14 cellular contexts compared by ENCODE assay signal in the genomic region with DNA sequence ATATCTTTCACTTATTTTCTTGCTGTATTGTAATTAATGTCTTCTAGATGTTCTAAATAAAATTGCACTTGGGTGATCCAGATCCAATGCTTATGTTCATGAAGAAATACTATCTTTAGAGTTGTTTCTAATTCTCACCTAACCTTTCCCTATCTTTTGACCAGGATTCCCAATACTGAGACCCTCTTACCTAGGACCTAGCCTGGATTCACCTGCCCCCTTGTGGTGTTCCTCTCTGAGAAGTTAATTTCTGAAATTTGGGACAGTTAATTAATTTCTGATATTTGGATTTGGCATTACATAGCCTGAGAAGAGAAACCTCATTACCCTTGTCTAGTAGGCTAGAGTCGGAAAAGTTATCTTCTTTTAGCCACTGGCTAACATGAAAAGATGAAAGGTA. TPM values are rescaled to one million over a fixed set of nuclear protein-coding genes. Genes with fewer than 3 reads are reported as not detected.
DNase-seq lines count a peak whose midpoint lies in the region; ATAC-seq, FAIRE-seq and TF ChIP-seq lines count a peak whose summit lies in the region.
"Had no signal": no experiment of that assay in that cellular context is flagged by ENCODE, and none has a peak within 500 bp of the region (broad histone marks: within the 10 kb centered on the region; RNA-seq: fewer than 3 reads in every experiment).

No MANE protein-coding gene starts in this region.

- H4K5ac ChIP-seq in mesendoderm (ENCODE audit: low read length): no peak overlapping the region

- no peaks in the 10 kb centered on the region for H3K79me1 ChIP-seq in mesendoderm (ENCODE audit: low read length)

- TF ChIP-seq CTCF in Loucy (conservative IDR thresholded peaks at IDR 0.05; ENCODE audit: low read length): peak; percentile 21; the same call in 1 of the 2 replicates
- TF ChIP-seq CTCF in bronchial epithelial cell (IDR thresholded peaks at IDR 0.05; ENCODE audit: insufficient read depth, low read length, severe bottlenecking): peak; percentile 10
- TF ChIP-seq CTCF in dorsolateral prefrontal cortex (IDR thresholded peaks at IDR 0.05 in 54 of 56, conservative IDR thresholded peaks at IDR 0.05 in 2 of 56; ENCODE audit: low read depth in 1 of 56, partially characterized antibody in 56 of 56): peak in 1 of 56 donors; percentile 10
- no peak for TF ChIP-seq CTCF in GM13976 (IDR thresholded peaks at IDR 0.05; ENCODE audit: borderline replicate concordance, control extremely low read depth, extremely low read depth, insufficient read depth, missing control alignments)

- no peak overlapping the region for H2BK120ac ChIP-seq in mesendoderm (ENCODE audit: low read depth, low read length)

- H3K9ac ChIP-seq in Loucy (ENCODE audit: low read depth, low read length, poor library complexity, severe bottlenecking) (no peak overlapping the region), mesendoderm (ENCODE audit: low read length) (no peak overlapping the region)

- no peak overlapping the region for H3K4ac ChIP-seq in mesendoderm (ENCODE audit: low read depth, low read length)

- no peak overlapping the region for H3K27ac ChIP-seq in mesendoderm (ENCODE audit: low read depth, low read length)
- H3K27ac ChIP-seq in dorsolateral prefrontal cortex: no peak overlapping the region

- H2AFZ ChIP-seq in Loucy (ENCODE audit: low read length): no peak overlapping the region

- H3K4me3 ChIP-seq in Loucy (ENCODE audit: low read length, poor library complexity, severe bottlenecking) (no peak overlapping the region), bronchial epithelial cell (ENCODE audit: low read depth, low read length) (no peak overlapping the region), mesendoderm (ENCODE audit: low read length) (no peak overlapping the region), dorsolateral prefrontal cortex (no peak overlapping the region)

- H3K79me2 ChIP-seq in Loucy (ENCODE audit: insufficient read depth, low read length) (no peaks in the 10 kb centered on the region), mesendoderm (ENCODE audit: control insufficient read depth, insufficient read depth, low read length) (no peaks in the 10 kb centered on the region)

- no peaks in the 10 kb centered on the region for H3K4me1 ChIP-seq in Loucy (ENCODE audit: insufficient read depth, low read length, poor library complexity, severe bottlenecking)
- H3K4me1 ChIP-seq in mesendoderm (ENCODE audit: control insufficient read depth, low read depth, low read length): no peaks in the 10 kb centered on the region

- no peak overlapping the region for H3K23ac ChIP-seq in mesendoderm (ENCODE audit: low read length)

- WGBS in mesendoderm (ENCODE audit: extremely low coverage, insufficient coverage, low lambda C conversion rate): no CpG with 5 or more reads among the region's 1 CpG

- H2BK5ac ChIP-seq in mesendoderm (ENCODE audit: low read length): no peak overlapping the region

- intact Hi-C loops in dorsolateral prefrontal cortex (cut with DNase I): no loop called here
- intact Hi-C loops in left ventricle myocardium superior (cut with micrococcal nuclease): no loop called here

- no peaks in the 10 kb centered on the region for H3K9me3 ChIP-seq in Loucy (ENCODE audit: insufficient read depth, low read depth, low read length)

- in situ Hi-C loops in GM13976 (cut with MboI; ENCODE audit: low sequenced_read_pairs, unreplicated experiment): no loop called here

- H3K18ac ChIP-seq in mesendoderm (ENCODE audit: low read length): no peak overlapping the region

- no peaks in the 10 kb centered on the region for H4K20me1 ChIP-seq in Loucy (ENCODE audit: insufficient read depth, low read length, poor library complexity, severe bottlenecking)

- H2BK15ac ChIP-seq in mesendoderm (replicated peaks; ENCODE audit: low read depth): no peak overlapping the region

- no peaks in the 10 kb centered on the region for H3K9me2 ChIP-seq in Loucy (replicated peaks; ENCODE audit: low read depth, low read length)

- no peak overlapping the region for H4K8ac ChIP-seq in mesendoderm (ENCODE audit: low read depth, low read length)

- H3K27me3 ChIP-seq in Loucy (ENCODE audit: insufficient read depth, low read length, poor library complexity, severe bottlenecking) (no peaks in the 10 kb centered on the region), bronchial epithelial cell (ENCODE audit: control insufficient read depth, insufficient read depth, low read length) (no peaks in the 10 kb centered on the region), mesendoderm (ENCODE audit: insufficient read depth, low read length, poor library complexity) (no peaks in the 10 kb centered on the region), dorsolateral prefrontal cortex (peaks cover 0 to 32% (median 0%) of the 10 kb centered on the region in 45 donors)

- no peak overlapping the region for H3K4me2 ChIP-seq in Loucy (ENCODE audit: low read depth, low read length, poor library complexity, severe bottlenecking)
- no peak overlapping the region for H3K4me2 ChIP-seq in mesendoderm (ENCODE audit: low read length)

- no peak overlapping the region for H2AK5ac ChIP-seq in mesendoderm (ENCODE audit: low read length)

- FAIRE-seq in bronchial epithelial cell (lab: Jason Lieb, UNC): no peak
- FAIRE-seq: GM12891 had no signal

- no peak for ATAC-seq in left ventricle myocardium superior
- ATAC-seq: activated CD8-positive, alpha-beta T cell treated with anti-CD3 and anti-CD28 coated beads for 36 hours had no signal

- no peak overlapping the region for H3K56ac ChIP-seq in mesendoderm (ENCODE audit: low read length)

- H3K36me3 ChIP-seq in Loucy (ENCODE audit: insufficient read depth, low read length) (no peaks in the 10 kb centered on the region), bronchial epithelial cell (ENCODE audit: control insufficient read depth, insufficient read depth, low read length) (no peaks in the 10 kb centered on the region), mesendoderm (ENCODE audit: control insufficient read depth, insufficient read depth, low read length) (no peaks in the 10 kb centered on the region)

- DNase-seq in D341Med (ENCODE audit: low spot score): peak; percentile 15
- DNase-seq in bronchial epithelial cell (ENCODE audit: low read depth): no peak
- DNase-seq in mesendoderm: peak; percentile 39
- DNase-seq in dorsolateral prefrontal cortex: no peak
- DNase-seq in GM13976 (ENCODE audit: low spot score): no peak
- DNase-seq in hepatic stellate cell (ENCODE audit: low spot score): no peak
- no peak for DNase-seq in left ventricle myocardium superior
- DNase-seq: activated CD8-positive, alpha-beta T cell treated with anti-CD3 and anti-CD28 coated beads for 36 hours; activated naive CD8-positive, alpha-beta T cell treated with anti-CD3 and anti-CD28 coated beads for 36 hours; hypothalamus; midbrain; T-helper 2 cell had no signal

- no peaks in the 10 kb centered on the region for H3F3A ChIP-seq in Loucy (ENCODE audit: low read depth)

RNA-seq across cellular contexts. Expression of gene FOXA1, which starts 29.5 kb away (rescaled TPM):
- total RNA-seq in bronchial epithelial cell (4.9 and 5.3 TPM in 2 replicates), dorsolateral prefrontal cortex (not detected), left ventricle myocardium superior (not detected)
- polyA plus RNA-seq in mesendoderm (2013, experiment 1 of 2): 0.07 TPM
- polyA plus RNA-seq in mesendoderm (2013, experiment 2 of 2): 0.07 TPM
- total RNA-seq: activated CD8-positive, alpha-beta T cell treated with anti-CD3 and anti-CD28 coated beads for 36 hours; activated naive CD8-positive, alpha-beta T cell treated with anti-CD3 and anti-CD28 coated beads for 36 hours had no signal

RNA-seq across cellular contexts. Expression of gene TTC6, which starts 29.9 kb away (rescaled TPM):
- total RNA-seq in bronchial epithelial cell: 0.53 and 1.2 TPM in 2 replicates
- 0.04 TPM for polyA plus RNA-seq in mesendoderm (2013, experiment 1 of 2)
- polyA plus RNA-seq in mesendoderm (2013, experiment 2 of 2): 0.01 TPM
- total RNA-seq in dorsolateral prefrontal cortex: 1 to 10 TPM in 75 of 120 experiments, under 1 TPM in 43, not detected in 2; 0.18 to 5.5 (median 1.3) TPM
- not detected for total RNA-seq in left ventricle myocardium superior
- total RNA-seq: activated CD8-positive, alpha-beta T cell treated with anti-CD3 and anti-CD28 coated beads for 36 hours; activated naive CD8-positive, alpha-beta T cell treated with anti-CD3 and anti-CD28 coated beads for 36 hours had no signal

Comparison
In these comparisons a context has a peak if more than half of its experiments do, and no peak if none do; other contexts are left out.
1. DNase-seq: peak in D341Med (single experiment) and mesendoderm (single experiment); none in bronchial epithelial cell (single experiment), dorsolateral prefrontal cortex (0 of 10), GM13976 (single experiment), hepatic stellate cell (single experiment) and left ventricle myocardium superior (single experiment).